8 cellular contexts compared by ENCODE assay signal in the genomic region with DNA sequence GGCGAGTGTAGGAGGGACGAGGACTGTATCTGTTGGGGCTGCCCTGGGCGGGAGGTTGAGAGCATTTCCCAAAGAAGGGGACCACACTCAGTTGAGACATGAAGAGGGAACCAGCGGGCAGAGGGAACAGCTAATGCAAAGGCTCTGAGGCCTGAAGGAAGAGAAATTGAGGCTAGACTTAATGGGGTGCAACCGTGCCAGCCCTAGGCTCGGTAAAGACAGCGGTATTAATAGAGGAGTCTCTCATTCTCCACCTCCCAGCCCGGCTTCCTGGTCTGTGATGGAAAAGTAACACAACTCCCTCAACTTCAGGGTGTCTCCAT. TPM values are rescaled to one million over a fixed set of nuclear protein-coding genes. Genes with fewer than 3 reads are reported as not detected.
DNase-seq lines count a peak whose midpoint lies in the region; ATAC-seq and TF ChIP-seq lines count a peak whose summit lies in the region.

No MANE protein-coding gene starts in this region.

- H3K9me3 Mint-ChIP-seq in activated B cell treated with CpG ODN at 0.5 μM for 24 hours: no peaks in the 10 kb centered on the region
- H3K9me3 Mint-ChIP-seq in stimulated activated memory B cell treated with anti-CD40 and anti-IgM and Interleukin-4, amounts not matched to agents 10 μg/mL and 1 μg/mL and 100 μg/mL, for 72 hours: no peaks in the 10 kb centered on the region

- H3K9me3 ChIP-seq in SK-N-SH (no peaks in the 10 kb centered on the region), hepatocyte (ENCODE audit: low read depth) (no peaks in the 10 kb centered on the region)

- peak overlapping the region; percentile 87 for H3K4me3 Mint-ChIP-seq in activated B cell treated with CpG ODN at 0.5 μM for 24 hours
- H3K4me3 Mint-ChIP-seq in stimulated activated memory B cell treated with anti-CD40 and anti-IgM and Interleukin-4, amounts not matched to agents 10 μg/mL and 1 μg/mL and 100 μg/mL, for 72 hours: peak overlapping the region; percentile 76

- H3K27ac ChIP-seq in SK-N-SH (ENCODE audit: low read depth in 2 of 2, low read length in 1 of 2) (no peak overlapping the region; a peak in 2 of 4 replicates), hepatocyte (no peak overlapping the region)

- POLR2A ChIA-PET in SK-N-SH (lab: Yijun Ruan, JAX): no interaction called here
- POLR2A ChIA-PET in activated B cell treated with CpG ODN at 0.5 μM for 24 hours (lab: Charles Lee): interaction anchor here (1.5 to 19.0 kb wide), 5 partner anchors 10 to 193 kb away, joined by 3 to 437 read pairs (median 14); partner anchors contain the start of genes IFI30, JUND and RAB3A

- H3K27me3 ChIP-seq in SK-N-SH (ENCODE audit: insufficient read depth) (no peaks in the 10 kb centered on the region), hepatocyte (no peaks in the 10 kb centered on the region)

- intact Hi-C loops in activated B cell treated with CpG ODN at 0.5 μM for 24 hours (cut with micrococcal nuclease): loop anchor here (5.0 kb wide), 1 partner anchor 328 kb away; the partner anchor contains the start of gene ELL

- H3K36me3 Mint-ChIP-seq in activated B cell treated with CpG ODN at 0.5 μM for 24 hours (ENCODE audit: low read depth): peaks cover 34% of the 10 kb centered on the region
- H3K36me3 Mint-ChIP-seq in stimulated activated memory B cell treated with anti-CD40 and anti-IgM and Interleukin-4, amounts not matched to agents 10 μg/mL and 1 μg/mL and 100 μg/mL, for 72 hours: peaks cover 22% of the 10 kb centered on the region

- no peak for TF ChIP-seq CTCF in SK-N-SH (IDR thresholded peaks at IDR 0.05)
- no peak for TF ChIP-seq CTCF in activated B cell treated with CpG ODN at 0.5 μM for 24 hours (IDR thresholded peaks at IDR 0.05)
- TF ChIP-seq CTCF in hepatocyte (IDR thresholded peaks at IDR 0.05; ENCODE audit: poor library complexity): no peak

- H3K9ac ChIP-seq in SK-N-SH: peak overlapping the region; percentile 82; the same call in 1 of the 2 replicates

- peaks cover 0 to 6% of the 10 kb centered on the region in 2 experiments for H3K36me3 ChIP-seq in SK-N-SH (replicated peaks in 1 of 2; ENCODE audit: control insufficient read depth in 1 of 2, insufficient read depth in 2 of 2, low read length in 1 of 2)
- no peaks in the 10 kb centered on the region for H3K36me3 ChIP-seq in hepatocyte (replicated peaks; ENCODE audit: insufficient read depth, low read depth)

- H3F3A ChIP-seq in SK-N-SH (replicated peaks; ENCODE audit: insufficient read depth): peaks cover 11% of the 10 kb centered on the region

- H2AFZ ChIP-seq in SK-N-SH (ENCODE audit: low read depth) (no peak overlapping the region), hepatocyte (no peak overlapping the region)

- H4K20me1 ChIP-seq in SK-N-SH (ENCODE audit: insufficient read depth) (peaks cover 8% of the 10 kb centered on the region; the same call in 1 of the 2 replicates), hepatocyte (ENCODE audit: insufficient read depth, poor library complexity, severe bottlenecking) (no peaks in the 10 kb centered on the region)

- H3K9me2 ChIP-seq in SK-N-SH (no peaks in the 10 kb centered on the region), hepatocyte (replicated peaks; ENCODE audit: insufficient read depth) (no peaks in the 10 kb centered on the region)

- H3K4me3 ChIP-seq in SK-N-SH (ENCODE audit: low read depth in 2 of 2, low read length in 1 of 2) (peak overlapping the region; percentile 72 to 94), hepatocyte (no peak overlapping the region)

- no peak for ATAC-seq in SK-N-SH treated with all-trans-retinoic acid at 6 μM for 48 hours
- no peak for ATAC-seq in activated B cell treated with CpG ODN at 0.5 μM for 24 hours (ENCODE audit: low read depth)
- no peak for ATAC-seq in stimulated activated memory B cell treated with anti-CD40 and anti-IgM and Interleukin-4, amounts not matched to agents 10 μg/mL and 1 μg/mL and 100 μg/mL, for 72 hours
- no peak for ATAC-seq in activated CD4-positive, CD25-positive, alpha-beta regulatory T cell treated with anti-CD3 and anti-CD28 coated beads, Interleukin-2, amount 50 U/mL, for 24 hours

- peaks cover 34% of the 10 kb centered on the region for H3K4me1 Mint-ChIP-seq in activated B cell treated with CpG ODN at 0.5 μM for 24 hours
- H3K4me1 Mint-ChIP-seq in stimulated activated memory B cell treated with anti-CD40 and anti-IgM and Interleukin-4, amounts not matched to agents 10 μg/mL and 1 μg/mL and 100 μg/mL, for 72 hours: peaks cover 30% of the 10 kb centered on the region

- TF ChIP-seq EP300 in SK-N-SH (IDR thresholded peaks at IDR 0.05; ENCODE audit: borderline replicate concordance in 1 of 2, low read depth in 1 of 2, low read length in 1 of 2): no peak

- H3K79me2 ChIP-seq in SK-N-SH (ENCODE audit: insufficient read depth) (peaks cover 9% of the 10 kb centered on the region; the same call in 1 of the 2 replicates), hepatocyte (no peaks in the 10 kb centered on the region)

- H3K4me1 ChIP-seq in SK-N-SH (ENCODE audit: control insufficient read depth in 1 of 2, insufficient read depth in 2 of 2, low read depth in 1 of 2, low read length in 1 of 2): peaks cover 9 to 26% of the 10 kb centered on the region in 2 experiments; a peak in 2 of 4 replicates
- H3K4me1 ChIP-seq in hepatocyte (ENCODE audit: insufficient read depth): peaks cover 10% of the 10 kb centered on the region

- no peak for TF ChIP-seq RAD21 in SK-N-SH (IDR thresholded peaks at IDR 0.05; ENCODE audit: low read length)

- CTCF ChIA-PET in SK-N-SH (lab: Yijun Ruan, JAX): interaction anchor here (0.8 to 20.7 kb wide), 6 partner anchors 9 to 85 kb away, joined by 3 to 505 read pairs (median 12); partner anchors contain the start of gene RAB3A
- CTCF ChIA-PET in activated B cell treated with CpG ODN at 0.5 μM for 24 hours (lab: Charles Lee): interaction anchor here (1.0 to 1.2 kb wide), 2 partner anchors 26 to 58 kb away, joined by 3 to 4 read pairs; no protein-coding TSS in a partner anchor

- DNase-seq in SK-N-SH (no peak), activated B cell treated with CpG ODN at 0.5 μM for 24 hours (no peak), hepatocyte (ENCODE audit: low spot score) (no peak), retina (no peak), ureter (ENCODE audit: low spot score) (no peak)

- H3K4me2 ChIP-seq in SK-N-SH (peak overlapping the region; percentile 99), hepatocyte (peak overlapping the region; percentile 98)

- H3K27me3 Mint-ChIP-seq in activated B cell treated with CpG ODN at 0.5 μM for 24 hours: no peaks in the 10 kb centered on the region
- no peaks in the 10 kb centered on the region for H3K27me3 Mint-ChIP-seq in stimulated activated memory B cell treated with anti-CD40 and anti-IgM and Interleukin-4, amounts not matched to agents 10 μg/mL and 1 μg/mL and 100 μg/mL, for 72 hours

- H3K27ac Mint-ChIP-seq in activated B cell treated with CpG ODN at 0.5 μM for 24 hours: peak overlapping the region; percentile 95
- H3K27ac Mint-ChIP-seq in stimulated activated memory B cell treated with anti-CD40 and anti-IgM and Interleukin-4, amounts not matched to agents 10 μg/mL and 1 μg/mL and 100 μg/mL, for 72 hours: peak overlapping the region; percentile 93

- WGBS in SK-N-SH (ENCODE audit: low lambda C conversion rate): 46% methylated on average over 7 of the region's 8 CpGs
- 78% methylated on average over 8 of the region's 8 CpGs for WGBS in hepatocyte (ENCODE audit: low lambda C conversion rate, missing lambda C conversion rate)

TF ChIP-seq in SK-N-SH, 30 proteins besides CTCF, POLR2A, EP300 and RAD21 (continues in another document):
- TF ChIP-seq RFX5 (IDR thresholded peaks at IDR 0.05; ENCODE audit: low read length) (no peak), SIN3A (IDR thresholded peaks at IDR 0.05; ENCODE audit: borderline replicate concordance, low read depth, low read length) (no peak), EZH2phosphoT487 (IDR thresholded peaks at IDR 0.05; ENCODE audit: borderline replicate concordance, low read depth) (no peak)

TF ChIP-seq in SK-N-SH treated with all-trans-retinoic acid at 6 μM for 48 hours, 23 proteins besides CTCF, POLR2A, EP300 and RAD21 (continues in another document):
- TF ChIP-seq ZC3H10 (CRISPR knock-in tag; IDR thresholded peaks at IDR 0.05) (no peak), SNAI2 (CRISPR knock-in tag; IDR thresholded peaks at IDR 0.05) (no peak), TCF4 (CRISPR knock-in tag; IDR thresholded peaks at IDR 0.05; ENCODE audit: borderline replicate concordance) (no peak)

RNA-seq across cellular contexts. Expression of gene MPV17L2, which starts 1.2 kb away (rescaled TPM):
- polyA plus RNA-seq in SK-N-SH (2012; rRNA removed) (17.5 and 20.6 TPM in 2 replicates), hepatocyte (22.4 and 26.0 TPM in 2 replicates)
- 9.7 and 13.5 TPM in 2 replicates for polyA plus RNA-seq in SK-N-SH (2012; cell fraction: cytosol; rRNA removed)
- 8.2 and 8.6 TPM in 2 replicates for polyA plus RNA-seq in SK-N-SH (2012; cell fraction: nucleus; rRNA removed)
- total RNA-seq in activated B cell treated with CpG ODN at 0.5 μM for 24 hours (17.3 and 17.9 TPM in 2 replicates), hepatocyte (31.8 and 36.9 TPM in 2 replicates), ureter (14.7 TPM)

RNA-seq across cellular contexts. Expression of gene RAB3A, which starts 9.7 kb away (rescaled TPM):
- polyA plus RNA-seq in SK-N-SH (2012; rRNA removed) (9.1 and 9.7 TPM in 2 replicates), hepatocyte (2.6 and 3.0 TPM in 2 replicates)
- polyA plus RNA-seq in SK-N-SH (2012; cell fraction: cytosol; rRNA removed): 7.7 and 10.0 TPM in 2 replicates
- 13.1 and 19.6 TPM in 2 replicates for polyA plus RNA-seq in SK-N-SH (2012; cell fraction: nucleus; rRNA removed)
- total RNA-seq in activated B cell treated with CpG ODN at 0.5 μM for 24 hours (3.8 and 4.1 TPM in 2 replicates), hepatocyte (0.60 and 2.2 TPM in 2 replicates), ureter (6.1 TPM)

RNA-seq across cellular contexts. Expression of gene IFI30, which starts 20.6 kb away (rescaled TPM):
- 10.7 and 11.6 TPM in 2 replicates for polyA plus RNA-seq in SK-N-SH (2012; rRNA removed)
- 4.4 and 6.7 TPM in 2 replicates for polyA plus RNA-seq in SK-N-SH (2012; cell fraction: cytosol; rRNA removed)
- polyA plus RNA-seq in SK-N-SH (2012; cell fraction: nucleus; rRNA removed): 4.5 and 5.5 TPM in 2 replicates
- total RNA-seq in activated B cell treated with CpG ODN at 0.5 μM for 24 hours: 251 and 255 TPM in 2 replicates
- total RNA-seq in hepatocyte: 95.7 and 133 TPM in 2 replicates
- polyA plus RNA-seq in hepatocyte: 129 and 170 TPM in 2 replicates
- total RNA-seq in ureter: 32.3 TPM

RNA-seq across cellular contexts. Expression of gene PDE4C, which starts 32.1 kb away (rescaled TPM):
- polyA plus RNA-seq in SK-N-SH (2012; rRNA removed) (0.36 and 1.0 TPM in 2 replicates), hepatocyte (0.10 and 0.47 TPM in 2 replicates)
- 0.05 and 0.26 TPM in 2 replicates for polyA plus RNA-seq in SK-N-SH (2012; cell fraction: cytosol; rRNA removed)
- 4.1 and 8.2 TPM in 2 replicates for polyA plus RNA-seq in SK-N-SH (2012; cell fraction: nucleus; rRNA removed)
- total RNA-seq in activated B cell treated with CpG ODN at 0.5 μM for 24 hours (not detected in 2 replicates), hepatocyte (0.43 and 0.72 TPM in 2 replicates), ureter (3.0 TPM)

RNA-seq across cellular contexts. Expression of gene PIK3R2, which starts 41.2 kb away (rescaled TPM):
- polyA plus RNA-seq in SK-N-SH (2012; rRNA removed): 27.5 and 36.6 TPM in 2 replicates
- polyA plus RNA-seq in SK-N-SH (2012; cell fraction: cytosol; rRNA removed): 17.4 and 30.3 TPM in 2 replicates
- polyA plus RNA-seq in SK-N-SH (2012; cell fraction: nucleus; rRNA removed): 52.1 and 53.0 TPM in 2 replicates
- 12.0 and 12.7 TPM in 2 replicates for total RNA-seq in activated B cell treated with CpG ODN at 0.5 μM for 24 hours
- total RNA-seq in hepatocyte: 29.9 and 38.7 TPM in 2 replicates
- 49.5 and 52.2 TPM in 2 replicates for polyA plus RNA-seq in hepatocyte
- total RNA-seq in ureter: 29.2 TPM
